Comparison of ENCODE assay signal across 1 cellular context in the genomic region with DNA sequence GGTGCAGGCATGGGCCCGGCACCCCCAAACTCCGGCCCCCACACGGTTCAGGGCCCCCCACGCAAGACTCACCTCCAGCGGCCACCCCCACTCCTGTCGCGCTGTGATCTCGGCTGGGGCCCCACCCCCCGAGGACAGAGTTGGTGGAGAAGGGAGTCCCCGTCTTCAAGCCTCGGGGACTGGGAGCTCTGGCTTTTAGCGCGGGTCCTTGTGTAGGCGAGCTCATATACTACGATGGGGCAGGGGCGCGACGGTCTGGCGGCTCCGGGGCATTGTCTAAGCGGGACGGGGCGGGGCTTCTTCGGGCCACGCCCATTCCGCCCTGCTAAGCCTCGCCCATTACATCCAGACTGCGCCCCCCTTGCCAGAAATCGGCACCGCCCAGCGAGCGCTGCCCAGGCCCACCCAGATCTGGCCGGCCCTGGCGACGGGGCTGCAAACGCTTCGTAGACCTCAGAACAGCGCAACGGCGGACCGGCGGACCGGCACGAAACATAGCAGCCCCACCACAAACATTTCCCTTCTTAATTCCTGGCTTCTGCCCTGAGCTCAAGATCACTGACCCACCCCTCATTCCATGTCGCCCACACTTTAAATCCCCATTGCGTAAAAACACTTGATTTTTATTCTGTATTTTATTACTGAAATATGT.
TF ChIP-seq lines count a peak whose summit lies in the region.

No MANE protein-coding gene starts in this region.

TF ChIP-seq in K562, 482 proteins besides CTCF, POLR2A, EP300 and RAD21 (continued from another document and continues in another):
- TF ChIP-seq ZNF561 (CRISPR knock-in tag; conservative IDR thresholded peaks at IDR 0.05) (peak; percentile 94), E2F3 (CRISPR knock-in tag; IDR thresholded peaks at IDR 0.05) (peak; percentile 91), TCF7 (IDR thresholded peaks at IDR 0.05; ENCODE audit: borderline replicate concordance) (no peak), MYBL2 (IDR thresholded peaks at IDR 0.05; ENCODE audit: low read depth) (no peak), MYBL2 (CRISPR knock-in tag; IDR thresholded peaks at IDR 0.05; ENCODE audit: borderline replicate concordance) (no peak), FOXM1 (IDR thresholded peaks at IDR 0.05; ENCODE audit: low read depth) (no peak), FOXM1 (CRISPR knock-in tag; IDR thresholded peaks at IDR 0.05; ENCODE audit: low read depth) (no peak), ATF1 (CRISPR knock-in tag; IDR thresholded peaks at IDR 0.05) (no peak), ATF1 (tag; IDR thresholded peaks at IDR 0.05) (peak; percentile 79), ZNF212 (CRISPR knock-in tag; IDR thresholded peaks at IDR 0.05) (peak; percentile 98), GATAD2B (IDR thresholded peaks at IDR 0.05; ENCODE audit: borderline replicate concordance) (no peak), ZBTB7A (IDR thresholded peaks at IDR 0.05; ENCODE audit: borderline replicate concordance, control insufficient read depth, low read depth, low read length) (peak; percentile 97), JUNB (CRISPR knock-in tag; conservative IDR thresholded peaks at IDR 0.05) (peak; percentile 80), OTX1 (CRISPR knock-in tag; IDR thresholded peaks at IDR 0.05) (peak; percentile 99), TOE1 (IDR thresholded peaks at IDR 0.05; ENCODE audit: borderline replicate concordance) (no peak), TOE1 (CRISPR knock-in tag; IDR thresholded peaks at IDR 0.05; ENCODE audit: borderline replicate concordance, low read depth) (peak; percentile 11), KAT8 (IDR thresholded peaks at IDR 0.05; ENCODE audit: low read depth) (no peak), SMAD1 (IDR thresholded peaks at IDR 0.05; ENCODE audit: low read depth, low read length, partially characterized antibody) (peak; percentile 3), ZNF76 (CRISPR knock-in tag; IDR thresholded peaks at IDR 0.05; ENCODE audit: borderline replicate concordance) (peak; percentile 65; the same call in 1 of the 2 replicates), KHSRP (IDR thresholded peaks at IDR 0.05) (peak; percentile 63), ZNF75A (CRISPR knock-in tag; IDR thresholded peaks at IDR 0.05) (peak; percentile 92), POU5F1 (IDR thresholded peaks at IDR 0.05; ENCODE audit: borderline replicate concordance, low read depth, low read length, partially characterized antibody) (no peak), HSF4 (CRISPR knock-in tag; IDR thresholded peaks at IDR 0.05; ENCODE audit: borderline replicate concordance) (no peak), ZNF830 (CRISPR knock-in tag; IDR thresholded peaks at IDR 0.05) (peak; percentile 100), ZNF436 (CRISPR knock-in tag; IDR thresholded peaks at IDR 0.05) (peak; percentile 86)
- TF ChIP-seq, protein P1, sequence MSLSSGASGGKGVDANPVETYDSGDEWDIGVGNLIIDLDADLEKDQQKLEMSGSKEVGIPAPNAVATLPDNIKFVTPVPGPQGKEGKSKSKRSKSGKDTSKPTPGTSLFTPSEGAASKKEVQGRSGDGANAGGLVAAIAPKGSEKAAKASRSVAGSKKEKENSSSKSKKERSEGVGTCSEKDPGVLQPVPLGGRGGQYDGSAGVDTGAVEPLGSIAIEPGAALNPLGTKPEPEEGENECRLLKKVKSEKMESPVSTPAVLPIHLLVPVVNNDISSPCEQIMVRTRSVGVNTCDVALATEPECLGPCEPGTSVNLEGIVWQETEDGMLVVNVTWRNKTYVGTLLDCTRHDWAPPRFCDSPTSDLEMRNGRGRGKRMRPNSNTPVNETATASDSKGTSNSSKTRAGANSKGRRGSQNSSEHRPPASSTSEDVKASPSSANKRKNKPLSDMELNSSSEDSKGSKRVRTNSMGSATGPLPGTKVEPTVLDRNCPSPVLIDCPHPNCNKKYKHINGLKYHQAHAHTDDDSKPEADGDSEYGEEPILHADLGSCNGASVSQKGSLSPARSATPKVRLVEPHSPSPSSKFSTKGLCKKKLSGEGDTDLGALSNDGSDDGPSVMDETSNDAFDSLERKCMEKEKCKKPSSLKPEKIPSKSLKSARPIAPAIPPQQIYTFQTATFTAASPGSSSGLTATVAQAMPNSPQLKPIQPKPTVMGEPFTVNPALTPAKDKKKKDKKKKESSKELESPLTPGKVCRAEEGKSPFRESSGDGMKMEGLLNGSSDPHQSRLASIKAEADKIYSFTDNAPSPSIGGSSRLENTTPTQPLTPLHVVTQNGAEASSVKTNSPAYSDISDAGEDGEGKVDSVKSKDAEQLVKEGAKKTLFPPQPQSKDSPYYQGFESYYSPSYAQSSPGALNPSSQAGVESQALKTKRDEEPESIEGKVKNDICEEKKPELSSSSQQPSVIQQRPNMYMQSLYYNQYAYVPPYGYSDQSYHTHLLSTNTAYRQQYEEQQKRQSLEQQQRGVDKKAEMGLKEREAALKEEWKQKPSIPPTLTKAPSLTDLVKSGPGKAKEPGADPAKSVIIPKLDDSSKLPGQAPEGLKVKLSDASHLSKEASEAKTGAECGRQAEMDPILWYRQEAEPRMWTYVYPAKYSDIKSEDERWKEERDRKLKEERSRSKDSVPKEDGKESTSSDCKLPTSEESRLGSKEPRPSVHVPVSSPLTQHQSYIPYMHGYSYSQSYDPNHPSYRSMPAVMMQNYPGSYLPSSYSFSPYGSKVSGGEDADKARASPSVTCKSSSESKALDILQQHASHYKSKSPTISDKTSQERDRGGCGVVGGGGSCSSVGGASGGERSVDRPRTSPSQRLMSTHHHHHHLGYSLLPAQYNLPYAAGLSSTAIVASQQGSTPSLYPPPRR (CRISPR knock-in tag; IDR thresholded peaks at IDR 0.05; ENCODE audit: borderline replicate concordance): 0 out of 2 replicates have a peak, but pooled peaks have one; percentile 27
- TF ChIP-seq, protein P2, sequence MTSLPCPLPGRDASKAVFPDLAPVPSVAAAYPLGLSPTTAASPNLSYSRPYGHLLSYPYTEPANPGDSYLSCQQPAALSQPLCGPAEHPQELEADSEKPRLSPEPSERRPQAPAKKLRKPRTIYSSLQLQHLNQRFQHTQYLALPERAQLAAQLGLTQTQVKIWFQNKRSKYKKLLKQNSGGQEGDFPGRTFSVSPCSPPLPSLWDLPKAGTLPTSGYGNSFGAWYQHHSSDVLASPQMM (CRISPR knock-in tag; IDR thresholded peaks at IDR 0.05): peak; percentile 89
- TF ChIP-seq, protein P3, sequence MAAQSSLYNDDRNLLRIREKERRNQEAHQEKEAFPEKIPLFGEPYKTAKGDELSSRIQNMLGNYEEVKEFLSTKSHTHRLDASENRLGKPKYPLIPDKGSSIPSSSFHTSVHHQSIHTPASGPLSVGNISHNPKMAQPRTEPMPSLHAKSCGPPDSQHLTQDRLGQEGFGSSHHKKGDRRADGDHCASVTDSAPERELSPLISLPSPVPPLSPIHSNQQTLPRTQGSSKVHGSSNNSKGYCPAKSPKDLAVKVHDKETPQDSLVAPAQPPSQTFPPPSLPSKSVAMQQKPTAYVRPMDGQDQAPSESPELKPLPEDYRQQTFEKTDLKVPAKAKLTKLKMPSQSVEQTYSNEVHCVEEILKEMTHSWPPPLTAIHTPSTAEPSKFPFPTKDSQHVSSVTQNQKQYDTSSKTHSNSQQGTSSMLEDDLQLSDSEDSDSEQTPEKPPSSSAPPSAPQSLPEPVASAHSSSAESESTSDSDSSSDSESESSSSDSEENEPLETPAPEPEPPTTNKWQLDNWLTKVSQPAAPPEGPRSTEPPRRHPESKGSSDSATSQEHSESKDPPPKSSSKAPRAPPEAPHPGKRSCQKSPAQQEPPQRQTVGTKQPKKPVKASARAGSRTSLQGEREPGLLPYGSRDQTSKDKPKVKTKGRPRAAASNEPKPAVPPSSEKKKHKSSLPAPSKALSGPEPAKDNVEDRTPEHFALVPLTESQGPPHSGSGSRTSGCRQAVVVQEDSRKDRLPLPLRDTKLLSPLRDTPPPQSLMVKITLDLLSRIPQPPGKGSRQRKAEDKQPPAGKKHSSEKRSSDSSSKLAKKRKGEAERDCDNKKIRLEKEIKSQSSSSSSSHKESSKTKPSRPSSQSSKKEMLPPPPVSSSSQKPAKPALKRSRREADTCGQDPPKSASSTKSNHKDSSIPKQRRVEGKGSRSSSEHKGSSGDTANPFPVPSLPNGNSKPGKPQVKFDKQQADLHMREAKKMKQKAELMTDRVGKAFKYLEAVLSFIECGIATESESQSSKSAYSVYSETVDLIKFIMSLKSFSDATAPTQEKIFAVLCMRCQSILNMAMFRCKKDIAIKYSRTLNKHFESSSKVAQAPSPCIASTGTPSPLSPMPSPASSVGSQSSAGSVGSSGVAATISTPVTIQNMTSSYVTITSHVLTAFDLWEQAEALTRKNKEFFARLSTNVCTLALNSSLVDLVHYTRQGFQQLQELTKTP (IDR thresholded peaks at IDR 0.05; ENCODE audit: low read depth in 1 of 2, partially characterized antibody in 2 of 2): no peak
- TF ChIP-seq, protein P4, sequence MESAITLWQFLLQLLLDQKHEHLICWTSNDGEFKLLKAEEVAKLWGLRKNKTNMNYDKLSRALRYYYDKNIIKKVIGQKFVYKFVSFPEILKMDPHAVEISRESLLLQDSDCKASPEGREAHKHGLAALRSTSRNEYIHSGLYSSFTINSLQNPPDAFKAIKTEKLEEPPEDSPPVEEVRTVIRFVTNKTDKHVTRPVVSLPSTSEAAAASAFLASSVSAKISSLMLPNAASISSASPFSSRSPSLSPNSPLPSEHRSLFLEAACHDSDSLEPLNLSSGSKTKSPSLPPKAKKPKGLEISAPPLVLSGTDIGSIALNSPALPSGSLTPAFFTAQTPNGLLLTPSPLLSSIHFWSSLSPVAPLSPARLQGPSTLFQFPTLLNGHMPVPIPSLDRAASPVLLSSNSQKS (CRISPR knock-in tag; IDR thresholded peaks at IDR 0.05): peak; percentile 96
- TF ChIP-seq, protein P5, sequence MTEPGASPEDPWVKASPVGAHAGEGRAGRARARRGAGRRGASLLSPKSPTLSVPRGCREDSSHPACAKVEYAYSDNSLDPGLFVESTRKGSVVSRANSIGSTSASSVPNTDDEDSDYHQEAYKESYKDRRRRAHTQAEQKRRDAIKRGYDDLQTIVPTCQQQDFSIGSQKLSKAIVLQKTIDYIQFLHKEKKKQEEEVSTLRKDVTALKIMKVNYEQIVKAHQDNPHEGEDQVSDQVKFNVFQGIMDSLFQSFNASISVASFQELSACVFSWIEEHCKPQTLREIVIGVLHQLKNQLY (CRISPR knock-in tag; conservative IDR thresholded peaks at IDR 0.05): peak in 1 of 2 experiments; percentile 97; a peak in 2 of 4 replicates
- TF ChIP-seq, protein P6, sequence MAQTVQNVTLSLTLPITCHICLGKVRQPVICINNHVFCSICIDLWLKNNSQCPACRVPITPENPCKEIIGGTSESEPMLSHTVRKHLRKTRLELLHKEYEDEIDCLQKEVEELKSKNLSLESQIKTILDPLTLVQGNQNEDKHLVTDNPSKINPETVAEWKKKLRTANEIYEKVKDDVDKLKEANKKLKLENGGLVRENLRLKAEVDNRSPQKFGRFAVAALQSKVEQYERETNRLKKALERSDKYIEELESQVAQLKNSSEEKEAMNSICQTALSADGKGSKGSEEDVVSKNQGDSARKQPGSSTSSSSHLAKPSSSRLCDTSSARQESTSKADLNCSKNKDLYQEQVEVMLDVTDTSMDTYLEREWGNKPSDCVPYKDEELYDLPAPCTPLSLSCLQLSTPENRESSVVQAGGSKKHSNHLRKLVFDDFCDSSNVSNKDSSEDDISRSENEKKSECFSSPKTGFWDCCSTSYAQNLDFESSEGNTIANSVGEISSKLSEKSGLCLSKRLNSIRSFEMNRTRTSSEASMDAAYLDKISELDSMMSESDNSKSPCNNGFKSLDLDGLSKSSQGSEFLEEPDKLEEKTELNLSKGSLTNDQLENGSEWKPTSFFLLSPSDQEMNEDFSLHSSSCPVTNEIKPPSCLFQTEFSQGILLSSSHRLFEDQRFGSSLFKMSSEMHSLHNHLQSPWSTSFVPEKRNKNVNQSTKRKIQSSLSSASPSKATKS (CRISPR knock-in tag; IDR thresholded peaks at IDR 0.05): peak; percentile 91
- TF ChIP-seq, protein P7, sequence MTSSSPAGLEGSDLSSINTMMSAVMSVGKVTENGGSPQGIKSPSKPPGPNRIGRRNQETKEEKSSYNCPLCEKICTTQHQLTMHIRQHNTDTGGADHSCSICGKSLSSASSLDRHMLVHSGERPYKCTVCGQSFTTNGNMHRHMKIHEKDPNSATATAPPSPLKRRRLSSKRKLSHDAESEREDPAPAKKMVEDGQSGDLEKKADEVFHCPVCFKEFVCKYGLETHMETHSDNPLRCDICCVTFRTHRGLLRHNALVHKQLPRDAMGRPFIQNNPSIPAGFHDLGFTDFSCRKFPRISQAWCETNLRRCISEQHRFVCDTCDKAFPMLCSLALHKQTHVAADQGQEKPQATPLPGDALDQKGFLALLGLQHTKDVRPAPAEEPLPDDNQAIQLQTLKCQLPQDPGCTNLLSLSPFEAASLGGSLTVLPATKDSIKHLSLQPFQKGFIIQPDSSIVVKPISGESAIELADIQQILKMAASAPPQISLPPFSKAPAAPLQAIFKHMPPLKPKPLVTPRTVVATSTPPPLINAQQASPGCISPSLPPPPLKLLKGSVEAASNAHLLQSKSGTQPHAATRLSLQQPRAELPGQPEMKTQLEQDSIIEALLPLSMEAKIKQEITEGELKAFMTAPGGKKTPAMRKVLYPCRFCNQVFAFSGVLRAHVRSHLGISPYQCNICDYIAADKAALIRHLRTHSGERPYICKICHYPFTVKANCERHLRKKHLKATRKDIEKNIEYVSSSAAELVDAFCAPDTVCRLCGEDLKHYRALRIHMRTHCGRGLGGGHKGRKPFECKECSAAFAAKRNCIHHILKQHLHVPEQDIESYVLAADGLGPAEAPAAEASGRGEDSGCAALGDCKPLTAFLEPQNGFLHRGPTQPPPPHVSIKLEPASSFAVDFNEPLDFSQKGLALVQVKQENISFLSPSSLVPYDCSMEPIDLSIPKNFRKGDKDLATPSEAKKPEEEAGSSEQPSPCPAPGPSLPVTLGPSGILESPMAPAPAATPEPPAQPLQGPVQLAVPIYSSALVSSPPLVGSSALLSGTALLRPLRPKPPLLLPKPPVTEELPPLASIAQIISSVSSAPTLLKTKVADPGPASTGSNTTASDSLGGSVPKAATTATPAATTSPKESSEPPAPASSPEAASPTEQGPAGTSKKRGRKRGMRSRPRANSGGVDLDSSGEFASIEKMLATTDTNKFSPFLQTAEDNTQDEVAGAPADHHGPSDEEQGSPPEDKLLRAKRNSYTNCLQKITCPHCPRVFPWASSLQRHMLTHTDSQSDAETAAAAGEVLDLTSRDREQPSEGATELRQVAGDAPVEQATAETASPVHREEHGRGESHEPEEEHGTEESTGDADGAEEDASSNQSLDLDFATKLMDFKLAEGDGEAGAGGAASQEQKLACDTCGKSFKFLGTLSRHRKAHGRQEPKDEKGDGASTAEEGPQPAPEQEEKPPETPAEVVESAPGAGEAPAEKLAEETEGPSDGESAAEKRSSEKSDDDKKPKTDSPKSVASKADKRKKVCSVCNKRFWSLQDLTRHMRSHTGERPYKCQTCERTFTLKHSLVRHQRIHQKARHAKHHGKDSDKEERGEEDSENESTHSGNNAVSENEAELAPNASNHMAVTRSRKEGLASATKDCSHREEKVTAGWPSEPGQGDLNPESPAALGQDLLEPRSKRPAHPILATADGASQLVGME (CRISPR knock-in tag; IDR thresholded peaks at IDR 0.05): peak; percentile 95
- TF ChIP-seq, protein P8, sequence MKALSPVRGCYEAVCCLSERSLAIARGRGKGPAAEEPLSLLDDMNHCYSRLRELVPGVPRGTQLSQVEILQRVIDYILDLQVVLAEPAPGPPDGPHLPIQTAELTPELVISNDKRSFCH (CRISPR knock-in tag; IDR thresholded peaks at IDR 0.05): 0 out of 2 replicates have a peak, but pooled peaks have one; percentile 38
- TF ChIP-seq, protein P8 (tag; IDR thresholded peaks at IDR 0.05): no peak
